ENCODE assay signal across 26 cellular contexts in genomic region chr20:45828589-45828988, GRCh38. TPM values are rescaled to one million over a fixed set of nuclear protein-coding genes. Genes with fewer than 3 reads are reported as not detected.
DNase-seq lines count a peak whose midpoint lies in the region; FAIRE-seq and TF ChIP-seq lines count a peak whose summit lies in the region.
"Had no signal": no experiment of that assay in that cellular context is flagged by ENCODE, and none has a peak within 500 bp of the region (broad histone marks: within the 10 kb centered on the region; RNA-seq: fewer than 3 reads in every experiment).

No MANE protein-coding gene starts in this region.

- H3K4me3 ChIP-seq in H1 (ENCODE audit: extremely low read depth in 1 of 4, insufficient read depth in 2 of 4, low read depth in 3 of 4, low read length in 4 of 4) (no peak overlapping the region), neural progenitor cell (no peak overlapping the region), thyroid gland (replicated peaks in 1 of 3) (no peak overlapping the region), lower leg skin (ENCODE audit: low read depth, poor library complexity, severe bottlenecking) (no peak overlapping the region)
- H3K4me3 ChIP-seq: BLaER1 had no signal

- no peak overlapping the region for H4K8ac ChIP-seq in H1 (ENCODE audit: extremely low read depth, insufficient read depth, low read length)

- POLR2A ChIA-PET in H1 (lab: Charles Lee; ENCODE audit: partially characterized antibody): interaction anchor here (1.0 to 11.0 kb wide), 4 partner anchors 14 to 62 kb away, joined by 3 to 96 read pairs (median 4); partner anchors contain the start of gene UBE2C

- H4K20me1 ChIP-seq in H1 (replicated peaks in 1 of 2; ENCODE audit: control insufficient read depth in 1 of 2, insufficient read depth in 2 of 2, low read length in 2 of 2) (no peaks in the 10 kb centered on the region), neural progenitor cell (ENCODE audit: low read depth) (no peaks in the 10 kb centered on the region)

- no peaks in the 10 kb centered on the region for H3K9me3 Mint-ChIP-seq in neural progenitor cell

- DNase-seq in DMS 273 (lab: John Stamatoyannopoulos, UW; ENCODE audit: unreplicated experiment): peak; percentile 47
- DNase-seq in DMS 273 treated with DMSO at 0.1 percent for 48 hours (lab: John Stamatoyannopoulos, UW): no peak
- DNase-seq in H1 (ENCODE audit: low read depth in 1 of 2, low spot score in 2 of 2): no peak
- DNase-seq in neural progenitor cell (ENCODE audit: low spot score): peak; percentile 29
- peak; percentile 37 to 60 for DNase-seq in thyroid gland
- DNase-seq in activated CD4-positive, CD25-positive, alpha-beta regulatory T cell treated with anti-CD3 and anti-CD28 coated beads, Interleukin-2, amount 50 U/mL, for 72 hours: no peak
- no peak for DNase-seq in NOMO-1 (lab: John Stamatoyannopoulos, UW; ENCODE audit: unreplicated experiment in 2 of 2)
- no peak for DNase-seq in lower leg skin (ENCODE audit: low spot score in 2 of 2)
- DNase-seq: activated CD4-positive, alpha-beta T cell treated with anti-CD3 and anti-CD28 coated beads for 48 hours; activated naive CD4-positive, alpha-beta T cell treated with Interleukin-2 at 50 U/mL for 16 hours; brain microvascular endothelial cell; DMS153; NCI-H1092; NCI-H2081; NCI-H510A treated with DMSO at 0.1 percent for 48 hours; PC-3; small intestine; stimulated activated CD4-positive, alpha-beta T cell treated with anti-CD3 and anti-CD28 coated beads, Interleukin-4, amount 100 ng/mL, for 4 hours; stimulated activated CD8-positive, alpha-beta memory T cell treated with anti-CD3 and anti-CD28 coated beads, Interleukin-4, amount 100 ng/mL, for 48 hours had no signal

- H3K27ac Mint-ChIP-seq in neural progenitor cell: peak overlapping the region; percentile 28

- H4K5ac ChIP-seq in H1 (ENCODE audit: insufficient read length, low read depth, low read length): no peak overlapping the region

- H2BK15ac ChIP-seq in H1 (ENCODE audit: low read length): peak overlapping the region; percentile 88; the same call in 1 of the 2 replicates

- peaks cover 13% of the 10 kb centered on the region for H3F3A ChIP-seq in neural progenitor cell (ENCODE audit: low read depth)

- H3K4me2 ChIP-seq in H1 (ENCODE audit: insufficient read depth in 1 of 2, low read depth in 2 of 2, low read length in 2 of 2) (no peak overlapping the region), neural progenitor cell (no peak overlapping the region)
- H3K4me2 ChIP-seq: BLaER1 had no signal

- intact Hi-C loops in thyroid gland (cut with DNase I): no loop called here
- intact Hi-C loops in lower leg skin (cut with DNase I; ENCODE audit: low total_unique reads): no loop called here

- TF ChIP-seq CTCF in H1 (IDR thresholded peaks at IDR 0.05; ENCODE audit: control extremely low read depth in 1 of 3, insufficient read depth in 1 of 3, low read depth in 1 of 3, low read length in 3 of 3) (no peak), neural progenitor cell (IDR thresholded peaks at IDR 0.05) (no peak), thyroid gland (IDR thresholded peaks at IDR 0.05) (no peak), lower leg skin (IDR thresholded peaks at IDR 0.05) (no peak)

- H3K9ac ChIP-seq in H1 (replicated peaks in 1 of 4; ENCODE audit: extremely low read depth in 1 of 4, low read depth in 3 of 4, low read length in 3 of 4) (no peak overlapping the region), neural progenitor cell (no peak overlapping the region)
- H3K9ac ChIP-seq: BLaER1 had no signal

- no peaks in the 10 kb centered on the region for H3K79me1 ChIP-seq in H1 (ENCODE audit: low read depth, low read length)

- H2BK120ac ChIP-seq in H1 (replicated peaks; ENCODE audit: low read depth, low read length): no peak overlapping the region

- no peak overlapping the region for H2AFZ ChIP-seq in H1 (ENCODE audit: low read length)
- no peak overlapping the region for H2AFZ ChIP-seq in neural progenitor cell (replicated peaks)

- H2AK5ac ChIP-seq in H1 (ENCODE audit: low read depth, low read length): 0 out of 2 replicates have a peak overlapping the region, but pooled peaks have one; percentile 19

- TF ChIP-seq POLR2A in H1 (IDR thresholded peaks at IDR 0.05; ENCODE audit: control extremely low read depth in 1 of 2, low read depth in 2 of 2, low read length in 2 of 2) (no peak), thyroid gland (IDR thresholded peaks at IDR 0.05) (no peak), lower leg skin (IDR thresholded peaks at IDR 0.05) (no peak)

- no peak overlapping the region for H3K18ac ChIP-seq in H1 (ENCODE audit: extremely low read depth, low read length)

- H3K27ac ChIP-seq in H1 (ENCODE audit: low read depth, low read length) (no peak overlapping the region), neural progenitor cell (no peak overlapping the region), thyroid gland (peak overlapping the region; percentile 47 to 89 (median 80))
- H3K27ac ChIP-seq: 22Rv1, BLaER1, brain microvascular endothelial cell, HL-60 had no signal

- no peak for FAIRE-seq in H1 (lab: Jason Lieb, UNC)
- FAIRE-seq: H54, islet of Langerhans, small intestine had no signal

- H2BK5ac ChIP-seq in H1 (ENCODE audit: low read depth, low read length): no peak overlapping the region; the same call in 1 of the 2 replicates

- no peak for TF ChIP-seq RAD21 in H1 (IDR thresholded peaks at IDR 0.05 in 1 of 2, conservative IDR thresholded peaks at IDR 0.05 in 1 of 2; ENCODE audit: low read depth in 2 of 2, low read length in 2 of 2)

- peaks cover 10% of the 10 kb centered on the region for H3K27me3 Mint-ChIP-seq in neural progenitor cell (ENCODE audit: insufficient read depth, low read depth)

- CTCF ChIA-PET in H1 (lab: Charles Lee; ENCODE audit: partially characterized antibody): interaction anchor here (1.3 to 2.0 kb wide), 4 partner anchors 13 to 82 kb away, joined by 4 to 5 read pairs (median 4); partner anchors contain the start of gene NEURL2

- H3K27me3 ChIP-seq in H1 (replicated peaks in 1 of 4; ENCODE audit: control insufficient read depth in 3 of 4, extremely low read depth in 1 of 4, insufficient read depth in 3 of 4, low read length in 3 of 4): peaks cover 0 to 7% (median 4%) of the 10 kb centered on the region in 4 experiments; a peak in 4 of 7 replicates
- peaks cover 11% of the 10 kb centered on the region for H3K27me3 ChIP-seq in neural progenitor cell
- no peaks in the 10 kb centered on the region for H3K27me3 ChIP-seq in thyroid gland
- H3K27me3 ChIP-seq: brain microvascular endothelial cell had no signal

- no peaks in the 10 kb centered on the region for H3K36me3 Mint-ChIP-seq in neural progenitor cell

- no peak overlapping the region for H3K4ac ChIP-seq in H1 (replicated peaks; ENCODE audit: insufficient read length, low read depth, low read length)

- peaks cover 31% of the 10 kb centered on the region for H3K4me1 Mint-ChIP-seq in neural progenitor cell

- H3K4me1 ChIP-seq in H1 (replicated peaks in 1 of 4; ENCODE audit: control insufficient read depth in 3 of 4, insufficient read depth in 4 of 4, low read length in 3 of 4) (peaks cover 0 to 15% (median 10%) of the 10 kb centered on the region in 4 experiments; a peak in 6 of 7 replicates), neural progenitor cell (peaks cover 8% of the 10 kb centered on the region), thyroid gland (peaks cover 22 to 50% of the 10 kb centered on the region in 2 donors)

- no peaks in the 10 kb centered on the region; a peak in 1 of 8 replicates for H3K36me3 ChIP-seq in H1 (ENCODE audit: control insufficient read depth in 2 of 4, insufficient read depth in 4 of 4, low read length in 3 of 4)
- no peaks in the 10 kb centered on the region for H3K36me3 ChIP-seq in neural progenitor cell
- no peaks in the 10 kb centered on the region for H3K36me3 ChIP-seq in thyroid gland
- H3K36me3 ChIP-seq: BLaER1, brain microvascular endothelial cell had no signal

- H3K9me3 ChIP-seq in H1 (ENCODE audit: insufficient read depth in 2 of 2, low read depth in 1 of 2, low read length in 1 of 2) (no peaks in the 10 kb centered on the region), neural progenitor cell (ENCODE audit: low read depth) (no peaks in the 10 kb centered on the region), thyroid gland (no peaks in the 10 kb centered on the region)
- H3K9me3 ChIP-seq: BLaER1 had no signal

- H3K14ac ChIP-seq in H1 (ENCODE audit: insufficient read length): no peak overlapping the region

- H3K56ac ChIP-seq in H1 (replicated peaks; ENCODE audit: insufficient read length, low read depth, low read length): no peak overlapping the region

- H3K79me2 ChIP-seq in H1 (ENCODE audit: control insufficient read depth in 1 of 2, insufficient read depth in 2 of 2, low read length in 2 of 2): no peaks in the 10 kb centered on the region
- no peaks in the 10 kb centered on the region for H3K79me2 ChIP-seq in neural progenitor cell (ENCODE audit: low read depth)

- H3K4me3 Mint-ChIP-seq in neural progenitor cell: no peak overlapping the region

- TF ChIP-seq EP300 in H1 (IDR thresholded peaks at IDR 0.05; ENCODE audit: borderline replicate concordance in 1 of 2, low read depth in 2 of 2, low read length in 2 of 2): no peak

- WGBS in H1 (ENCODE audit: extremely low coverage in 1 of 2, insufficient coverage in 1 of 2, insufficient read length in 1 of 2, insufficient replicate concordance in 2 of 2, low coverage in 1 of 2, low lambda C conversion rate in 2 of 2, missing lambda C conversion rate in 1 of 2), 2 experiments: 83% methylated on average over 2 of the region's 2 CpGs; no CpG with 5 or more reads in 1 of the 2 experiments
- 26 to 44% methylated on average over 2 of the region's 2 CpGs for WGBS in thyroid gland, 2 donors
- WGBS in lower leg skin, 2 donors: 58 to 68% methylated on average over 2 of the region's 2 CpGs

- no peak overlapping the region for H2BK12ac ChIP-seq in H1 (ENCODE audit: low read depth, low read length)

- H4K91ac ChIP-seq in H1 (replicated peaks; ENCODE audit: insufficient read length, low read length): no peak overlapping the region

- H3K23me2 ChIP-seq in H1 (ENCODE audit: low read depth, low read length): 0 out of 2 replicates have a peak, but pooled peaks cover 2% of the 10 kb centered on the region

- no peak overlapping the region for H2BK20ac ChIP-seq in H1 (ENCODE audit: low read length)

- no peak overlapping the region for H3K23ac ChIP-seq in H1 (ENCODE audit: insufficient read length)

RNA-seq across cellular contexts. Expression of gene TNNC2, which starts 1.5 kb away (rescaled TPM):
- 3.6 and 5.7 TPM in 2 replicates for total RNA-seq in H1 (2021; fragmentation: NEBNext Ultra II Directional; extraction: Animal tissue kit (Norgen Biotek cat#: 25700))
- 7.6 and 10.4 TPM in 2 replicates for polyA plus RNA-seq in H1 (2011; rRNA removed)
- polyA plus RNA-seq in H1 (2011; cell fraction: cytosol; rRNA removed): 11.8 TPM
- polyA plus RNA-seq in H1 (2011; cell fraction: nucleus; rRNA removed): 4.4 TPM
- 6.2 to 10.0 TPM (median 8.5 TPM) in 4 replicates for polyA plus RNA-seq in H1 (2012, experiment 1 of 2)
- polyA plus RNA-seq in H1 (2012, experiment 2 of 2): 1.9 TPM
- polyA plus RNA-seq in H1 (2013, experiment 1 of 2): 5.7 TPM
- polyA plus RNA-seq in H1 (2013, experiment 2 of 2): 5.7 TPM
- 0.39 and 2.5 TPM in 2 replicates for polyA minus RNA-seq in H1 (2011; rRNA and poly(A)+ RNA removed)
- polyA minus RNA-seq in H1 (2011; cell fraction: cytosol; rRNA and poly(A)+ RNA removed): not detected
- polyA minus RNA-seq in H1 (2011; cell fraction: nucleus; rRNA and poly(A)+ RNA removed): not detected
- total RNA-seq in neural progenitor cell (ENCODE audit: low replicate concordance) (0.81 TPM in 1 of 2 replicates, not detected in the other), thyroid gland (1 to 10 TPM in 1 of 4 donors, not detected in 3; 1.4 TPM), lower leg skin (10 to 100 TPM in 1 of 4 donors, 1 to 10 TPM in 2, not detected in 1; 1.4 to 10.7 (median 2.6) TPM)
- total RNA-seq: dermis microvascular lymphatic vessel endothelial cell, epithelial cell of proximal tubule, PC-3 had no signal

RNA-seq across cellular contexts. Expression of gene SNX21, which starts 5.0 kb away (rescaled TPM):
- total RNA-seq in H1 (2021; fragmentation: NEBNext Ultra II Directional; extraction: Animal tissue kit (Norgen Biotek cat#: 25700)): 16.1 and 16.8 TPM in 2 replicates
- 15.8 and 28.2 TPM in 2 replicates for polyA plus RNA-seq in H1 (2011; rRNA removed)
- 19.5 TPM for polyA plus RNA-seq in H1 (2011; cell fraction: cytosol; rRNA removed)
- polyA plus RNA-seq in H1 (2011; cell fraction: nucleus; rRNA removed): 32.5 TPM
- 7.7 to 11.1 TPM (median 10.4 TPM) in 4 replicates for polyA plus RNA-seq in H1 (2012, experiment 1 of 2)
- polyA plus RNA-seq in H1 (2012, experiment 2 of 2): 9.3 TPM
- polyA plus RNA-seq in H1 (2013, experiment 1 of 2): 11.8 TPM
- polyA plus RNA-seq in H1 (2013, experiment 2 of 2): 12.0 TPM
- polyA minus RNA-seq in H1 (2011; rRNA and poly(A)+ RNA removed): 10.1 and 11.8 TPM in 2 replicates
- 18.1 TPM for polyA minus RNA-seq in H1 (2011; cell fraction: cytosol; rRNA and poly(A)+ RNA removed)
- polyA minus RNA-seq in H1 (2011; cell fraction: nucleus; rRNA and poly(A)+ RNA removed): 21.0 TPM
- 12.2 and 18.9 TPM in 2 replicates for total RNA-seq in neural progenitor cell (ENCODE audit: low replicate concordance)
- 10 to 100 TPM; 41.5 to 54.9 (median 48.8) TPM for total RNA-seq in thyroid gland
- total RNA-seq in lower leg skin: 100 to 1,000 TPM; 159 to 236 (median 203) TPM

RNA-seq across cellular contexts. Expression of gene UBE2C, which starts 16.1 kb away (rescaled TPM):
- 243 and 255 TPM in 2 replicates for total RNA-seq in H1 (2021; fragmentation: NEBNext Ultra II Directional; extraction: Animal tissue kit (Norgen Biotek cat#: 25700))
- 312 and 326 TPM in 2 replicates for polyA plus RNA-seq in H1 (2011; rRNA removed)
- polyA plus RNA-seq in H1 (2011; cell fraction: cytosol; rRNA removed): 261 TPM
- polyA plus RNA-seq in H1 (2011; cell fraction: nucleus; rRNA removed): 147 TPM
- polyA plus RNA-seq in H1 (2012, experiment 1 of 2): 187 to 242 TPM (median 218 TPM) in 4 replicates
- polyA plus RNA-seq in H1 (2012, experiment 2 of 2): 452 TPM
- 303 TPM for polyA plus RNA-seq in H1 (2013, experiment 1 of 2)
- polyA plus RNA-seq in H1 (2013, experiment 2 of 2): 318 TPM
- 81.2 and 93.7 TPM in 2 replicates for polyA minus RNA-seq in H1 (2011; rRNA and poly(A)+ RNA removed)
- polyA minus RNA-seq in H1 (2011; cell fraction: cytosol; rRNA and poly(A)+ RNA removed): 82.4 TPM
- 74.3 TPM for polyA minus RNA-seq in H1 (2011; cell fraction: nucleus; rRNA and poly(A)+ RNA removed)
- total RNA-seq in neural progenitor cell (ENCODE audit: low replicate concordance) (325 and 442 TPM in 2 replicates), thyroid gland (1 to 10 TPM in 2 of 4 donors, under 1 TPM in 1, not detected in 1; 0.45 to 5.8 (median 2.6) TPM), lower leg skin (10 to 100 TPM in 2 of 4 donors, 1 to 10 TPM in 2; 1.1 to 24.1 (median 10.2) TPM)

RNA-seq across cellular contexts. Expression of gene ACOT8, which starts 28.6 kb away (rescaled TPM):
- total RNA-seq in H1 (2021; fragmentation: NEBNext Ultra II Directional; extraction: Animal tissue kit (Norgen Biotek cat#: 25700)): 37.3 and 37.6 TPM in 2 replicates
- 88.8 and 127 TPM in 2 replicates for polyA plus RNA-seq in H1 (2011; rRNA removed)
- polyA plus RNA-seq in H1 (2011; cell fraction: cytosol; rRNA removed): 101 TPM
- polyA plus RNA-seq in H1 (2011; cell fraction: nucleus; rRNA removed): 83.1 TPM
- 28.5 to 43.1 TPM (median 40.4 TPM) in 4 replicates for polyA plus RNA-seq in H1 (2012, experiment 1 of 2)
- 56.9 TPM for polyA plus RNA-seq in H1 (2012, experiment 2 of 2)
- polyA plus RNA-seq in H1 (2013, experiment 1 of 2): 24.6 TPM
- 25.6 TPM for polyA plus RNA-seq in H1 (2013, experiment 2 of 2)
- 31.6 and 39.7 TPM in 2 replicates for polyA minus RNA-seq in H1 (2011; rRNA and poly(A)+ RNA removed)
- polyA minus RNA-seq in H1 (2011; cell fraction: cytosol; rRNA and poly(A)+ RNA removed): 25.0 TPM
- polyA minus RNA-seq in H1 (2011; cell fraction: nucleus; rRNA and poly(A)+ RNA removed): 48.3 TPM
- total RNA-seq in neural progenitor cell (ENCODE audit: low replicate concordance) (13.4 and 26.1 TPM in 2 replicates), thyroid gland (10 to 100 TPM; 36.3 to 73.8 (median 50.6) TPM), lower leg skin (10 to 100 TPM; 57.6 to 84.9 (median 61.4) TPM)

RNA-seq across cellular contexts. Expression of gene ZSWIM3, which starts 28.8 kb away (rescaled TPM):
- 6.8 and 6.9 TPM in 2 replicates for total RNA-seq in H1 (2021; fragmentation: NEBNext Ultra II Directional; extraction: Animal tissue kit (Norgen Biotek cat#: 25700))
- 5.4 and 5.5 TPM in 2 replicates for polyA plus RNA-seq in H1 (2011; rRNA removed)
- 6.0 TPM for polyA plus RNA-seq in H1 (2011; cell fraction: cytosol; rRNA removed)
- 4.9 TPM for polyA plus RNA-seq in H1 (2011; cell fraction: nucleus; rRNA removed)
- 4.5 to 6.2 TPM (median 5.5 TPM) in 4 replicates for polyA plus RNA-seq in H1 (2012, experiment 1 of 2)
- polyA plus RNA-seq in H1 (2012, experiment 2 of 2): 5.7 TPM
- 3.6 TPM for polyA plus RNA-seq in H1 (2013, experiment 1 of 2)
- polyA plus RNA-seq in H1 (2013, experiment 2 of 2): 3.2 TPM
- 12.3 and 13.6 TPM in 2 replicates for polyA minus RNA-seq in H1 (2011; rRNA and poly(A)+ RNA removed)
- 3.5 TPM for polyA minus RNA-seq in H1 (2011; cell fraction: cytosol; rRNA and poly(A)+ RNA removed)
- 4.4 TPM for polyA minus RNA-seq in H1 (2011; cell fraction: nucleus; rRNA and poly(A)+ RNA removed)
- total RNA-seq in neural progenitor cell (ENCODE audit: low replicate concordance) (3.7 and 5.4 TPM in 2 replicates), thyroid gland (1 to 10 TPM; 2.2 to 4.5 (median 3.9) TPM), lower leg skin (1 to 10 TPM; 3.7 to 4.6 (median 4.0) TPM)

Comparison
In these comparisons a context has a peak if more than half of its experiments do, and no peak if none do; other contexts are left out.
1. DNase-seq: peak in DMS 273 (single experiment), neural progenitor cell (single experiment) and thyroid gland (2 of 2); none in DMS 273 treated with DMSO at 0.1 percent for 48 hours (single experiment), H1 (0 of 2), activated CD4-positive, CD25-positive, alpha-beta regulatory T cell treated with anti-CD3 and anti-CD28 coated beads, Interleukin-2, amount 50 U/mL, for 72 hours (single experiment), NOMO-1 (0 of 2) and lower leg skin (0 of 2).
2. H3K27ac ChIP-seq: peak in thyroid gland (3 of 3); none in H1 (single experiment) and neural progenitor cell (single experiment).